Comparison of ENCODE assay signal across 1 cellular context in the genomic region with DNA sequence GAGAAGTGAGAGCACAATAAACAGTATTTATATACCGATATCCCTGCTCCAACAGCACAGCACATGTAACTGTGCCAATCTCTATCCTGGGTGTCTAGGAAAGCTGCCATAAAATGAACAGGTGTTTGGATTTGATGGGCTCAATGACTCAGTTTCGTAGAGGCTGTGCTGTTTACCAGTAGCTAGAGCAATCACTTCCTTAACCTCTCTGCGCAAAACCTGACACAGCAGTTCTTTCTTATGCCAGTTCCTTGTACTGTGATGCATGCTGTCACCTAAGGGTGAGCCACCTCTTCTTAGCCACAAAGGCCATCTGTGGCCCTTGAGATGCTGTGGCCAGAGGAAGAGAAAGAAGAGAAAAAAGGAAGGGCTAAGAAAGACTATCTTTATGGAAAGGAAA.
TF ChIP-seq lines count a peak whose summit lies in the region.

No MANE protein-coding gene starts in this region.

TF ChIP-seq in WTC11, 78 proteins besides CTCF, POLR2A, EP300 and RAD21 (continued from another document):
- TF ChIP-seq, protein P1, sequence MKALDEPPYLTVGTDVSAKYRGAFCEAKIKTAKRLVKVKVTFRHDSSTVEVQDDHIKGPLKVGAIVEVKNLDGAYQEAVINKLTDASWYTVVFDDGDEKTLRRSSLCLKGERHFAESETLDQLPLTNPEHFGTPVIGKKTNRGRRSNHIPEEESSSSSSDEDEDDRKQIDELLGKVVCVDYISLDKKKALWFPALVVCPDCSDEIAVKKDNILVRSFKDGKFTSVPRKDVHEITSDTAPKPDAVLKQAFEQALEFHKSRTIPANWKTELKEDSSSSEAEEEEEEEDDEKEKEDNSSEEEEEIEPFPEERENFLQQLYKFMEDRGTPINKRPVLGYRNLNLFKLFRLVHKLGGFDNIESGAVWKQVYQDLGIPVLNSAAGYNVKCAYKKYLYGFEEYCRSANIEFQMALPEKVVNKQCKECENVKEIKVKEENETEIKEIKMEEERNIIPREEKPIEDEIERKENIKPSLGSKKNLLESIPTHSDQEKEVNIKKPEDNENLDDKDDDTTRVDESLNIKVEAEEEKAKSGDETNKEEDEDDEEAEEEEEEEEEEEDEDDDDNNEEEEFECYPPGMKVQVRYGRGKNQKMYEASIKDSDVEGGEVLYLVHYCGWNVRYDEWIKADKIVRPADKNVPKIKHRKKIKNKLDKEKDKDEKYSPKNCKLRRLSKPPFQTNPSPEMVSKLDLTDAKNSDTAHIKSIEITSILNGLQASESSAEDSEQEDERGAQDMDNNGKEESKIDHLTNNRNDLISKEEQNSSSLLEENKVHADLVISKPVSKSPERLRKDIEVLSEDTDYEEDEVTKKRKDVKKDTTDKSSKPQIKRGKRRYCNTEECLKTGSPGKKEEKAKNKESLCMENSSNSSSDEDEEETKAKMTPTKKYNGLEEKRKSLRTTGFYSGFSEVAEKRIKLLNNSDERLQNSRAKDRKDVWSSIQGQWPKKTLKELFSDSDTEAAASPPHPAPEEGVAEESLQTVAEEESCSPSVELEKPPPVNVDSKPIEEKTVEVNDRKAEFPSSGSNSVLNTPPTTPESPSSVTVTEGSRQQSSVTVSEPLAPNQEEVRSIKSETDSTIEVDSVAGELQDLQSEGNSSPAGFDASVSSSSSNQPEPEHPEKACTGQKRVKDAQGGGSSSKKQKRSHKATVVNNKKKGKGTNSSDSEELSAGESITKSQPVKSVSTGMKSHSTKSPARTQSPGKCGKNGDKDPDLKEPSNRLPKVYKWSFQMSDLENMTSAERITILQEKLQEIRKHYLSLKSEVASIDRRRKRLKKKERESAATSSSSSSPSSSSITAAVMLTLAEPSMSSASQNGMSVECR (CRISPR knock-in tag; IDR thresholded peaks at IDR 0.05; ENCODE audit: borderline replicate concordance): no peak
- TF ChIP-seq CREM (CRISPR knock-in tag; IDR thresholded peaks at IDR 0.05) (no peak), OVOL2 (CRISPR knock-in tag; IDR thresholded peaks at IDR 0.05; ENCODE audit: borderline replicate concordance) (no peak)
- TF ChIP-seq, protein P2, sequence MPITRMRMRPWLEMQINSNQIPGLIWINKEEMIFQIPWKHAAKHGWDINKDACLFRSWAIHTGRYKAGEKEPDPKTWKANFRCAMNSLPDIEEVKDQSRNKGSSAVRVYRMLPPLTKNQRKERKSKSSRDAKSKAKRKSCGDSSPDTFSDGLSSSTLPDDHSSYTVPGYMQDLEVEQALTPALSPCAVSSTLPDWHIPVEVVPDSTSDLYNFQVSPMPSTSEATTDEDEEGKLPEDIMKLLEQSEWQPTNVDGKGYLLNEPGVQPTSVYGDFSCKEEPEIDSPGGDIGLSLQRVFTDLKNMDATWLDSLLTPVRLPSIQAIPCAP (CRISPR knock-in tag; IDR thresholded peaks at IDR 0.05): no peak
- TF ChIP-seq, protein P3, sequence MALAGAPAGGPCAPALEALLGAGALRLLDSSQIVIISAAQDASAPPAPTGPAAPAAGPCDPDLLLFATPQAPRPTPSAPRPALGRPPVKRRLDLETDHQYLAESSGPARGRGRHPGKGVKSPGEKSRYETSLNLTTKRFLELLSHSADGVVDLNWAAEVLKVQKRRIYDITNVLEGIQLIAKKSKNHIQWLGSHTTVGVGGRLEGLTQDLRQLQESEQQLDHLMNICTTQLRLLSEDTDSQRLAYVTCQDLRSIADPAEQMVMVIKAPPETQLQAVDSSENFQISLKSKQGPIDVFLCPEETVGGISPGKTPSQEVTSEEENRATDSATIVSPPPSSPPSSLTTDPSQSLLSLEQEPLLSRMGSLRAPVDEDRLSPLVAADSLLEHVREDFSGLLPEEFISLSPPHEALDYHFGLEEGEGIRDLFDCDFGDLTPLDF (CRISPR knock-in tag; IDR thresholded peaks at IDR 0.05): no peak
